Comparison of ENCODE assay signal across 15 cellular contexts in the genomic region with DNA sequence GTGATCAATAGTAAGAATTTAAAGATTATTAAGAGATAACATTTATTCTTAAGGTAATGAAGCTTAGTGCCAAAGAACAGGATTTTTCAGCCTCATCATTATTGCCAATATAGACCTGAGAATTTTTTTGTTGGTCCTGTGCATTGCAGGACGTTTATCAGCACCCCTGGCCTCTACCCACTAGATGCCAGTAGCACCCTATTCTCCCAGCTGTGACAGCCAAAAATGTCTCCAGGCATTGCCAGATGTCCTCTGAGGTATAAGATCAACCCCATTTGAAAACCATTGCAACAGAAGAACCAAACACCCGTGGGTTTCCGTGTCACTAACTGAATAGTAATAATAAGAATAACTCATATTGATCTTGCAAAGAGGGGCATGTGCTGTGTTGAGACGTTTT.
DNase-seq lines count a peak whose midpoint lies in the region; ATAC-seq lines count a peak whose summit lies in the region.
"Had no signal": no experiment of that assay in that cellular context is flagged by ENCODE, and none has a peak within 500 bp of the region (broad histone marks: within the 10 kb centered on the region; RNA-seq: fewer than 3 reads in every experiment).

No MANE protein-coding gene starts in this region.

- peak; percentile 7 to 33 for DNase-seq in NCI-H2081 (lab: John Stamatoyannopoulos, UW)
- no peak for DNase-seq in NCI-H2081 treated with DMSO at 0.1 percent for 48 hours (lab: John Stamatoyannopoulos, UW)
- DNase-seq in NCI-H146 (lab: John Stamatoyannopoulos, UW): peak; percentile 39
- DNase-seq in SHP77 treated with DMSO at 0.1 percent for 48 hours (lab: John Stamatoyannopoulos, UW): peak; percentile 25
- peak; percentile 22 for DNase-seq in left kidney (ENCODE audit: low read depth, low spot score)
- DNase-seq in AG08395 (ENCODE audit: low spot score): no peak
- no peak for DNase-seq in activated T-cell treated with anti-CD3 and anti-CD28 coated beads, Interleukin-2, amount 50 U/mL, for 4 hours
- no peak for DNase-seq in NOMO-1 treated with DMSO at 0.1 percent for 48 hours (lab: John Stamatoyannopoulos, UW; ENCODE audit: unreplicated experiment)
- DNase-seq: activated CD4-positive, CD25-positive, alpha-beta regulatory T cell; activated CD8-positive, alpha-beta memory T cell treated with anti-CD3 and anti-CD28 coated beads, Interleukin-2, amount 10 ng/mL, durations not matched to agents 7 days and 5 days; mesenchymal stem cell; sigmoid colon; stimulated activated CD4-positive, alpha-beta T cell treated with anti-CD3 and anti-CD28 coated beads, Interleukin-4, amount 100 ng/mL, for 24 hours; transverse colon had no signal

- no peak for ATAC-seq in activated T-cell treated with anti-CD3 and anti-CD28 coated beads, Interleukin-2, amount 50 U/mL, for 4 hours
- ATAC-seq: A549; activated CD8-positive, alpha-beta memory T cell treated with anti-CD3 and anti-CD28 coated beads, Interleukin-2, amount 10 ng/mL, durations not matched to agents 7 days and 5 days had no signal

- H3K27me3 Mint-ChIP-seq in activated T-cell treated with anti-CD3 and anti-CD28 coated beads, Interleukin-2, amount 50 U/mL, for 4 hours (ENCODE audit: low read depth): no peaks in the 10 kb centered on the region
- H3K27me3 Mint-ChIP-seq: activated CD8-positive, alpha-beta memory T cell treated with anti-CD3 and anti-CD28 coated beads, Interleukin-2, amount 10 ng/mL, durations not matched to agents 7 days and 5 days had no signal

- H3K36me3 Mint-ChIP-seq in activated T-cell treated with anti-CD3 and anti-CD28 coated beads, Interleukin-2, amount 50 U/mL, for 4 hours (ENCODE audit: insufficient read depth): no peaks in the 10 kb centered on the region
- H3K36me3 Mint-ChIP-seq: activated CD8-positive, alpha-beta memory T cell treated with anti-CD3 and anti-CD28 coated beads, Interleukin-2, amount 10 ng/mL, durations not matched to agents 7 days and 5 days had no signal

- H3K4me3 Mint-ChIP-seq in activated T-cell treated with anti-CD3 and anti-CD28 coated beads, Interleukin-2, amount 50 U/mL, for 4 hours: no peak overlapping the region
- H3K4me3 Mint-ChIP-seq: activated CD8-positive, alpha-beta memory T cell treated with anti-CD3 and anti-CD28 coated beads, Interleukin-2, amount 10 ng/mL, durations not matched to agents 7 days and 5 days had no signal

- H3K4me1 Mint-ChIP-seq in activated T-cell treated with anti-CD3 and anti-CD28 coated beads, Interleukin-2, amount 50 U/mL, for 4 hours (ENCODE audit: low read depth): no peaks in the 10 kb centered on the region
- H3K4me1 Mint-ChIP-seq: activated CD8-positive, alpha-beta memory T cell treated with anti-CD3 and anti-CD28 coated beads, Interleukin-2, amount 10 ng/mL, durations not matched to agents 7 days and 5 days had no signal

- no peaks in the 10 kb centered on the region for H3K9me3 Mint-ChIP-seq in activated T-cell treated with anti-CD3 and anti-CD28 coated beads, Interleukin-2, amount 50 U/mL, for 4 hours

Comparison
In these comparisons a context has a peak if more than half of its experiments do, and no peak if none do; other contexts are left out.
1. DNase-seq: peak in NCI-H2081 (2 of 2), NCI-H146 (single experiment), SHP77 treated with DMSO at 0.1 percent for 48 hours (single experiment) and left kidney (single experiment); none in NCI-H2081 treated with DMSO at 0.1 percent for 48 hours (single experiment), AG08395 (single experiment), activated T-cell treated with anti-CD3 and anti-CD28 coated beads, Interleukin-2, amount 50 U/mL, for 4 hours (single experiment) and NOMO-1 treated with DMSO at 0.1 percent for 48 hours (single experiment).